ENCODE assay signal across 1 cellular context in the genomic region with DNA sequence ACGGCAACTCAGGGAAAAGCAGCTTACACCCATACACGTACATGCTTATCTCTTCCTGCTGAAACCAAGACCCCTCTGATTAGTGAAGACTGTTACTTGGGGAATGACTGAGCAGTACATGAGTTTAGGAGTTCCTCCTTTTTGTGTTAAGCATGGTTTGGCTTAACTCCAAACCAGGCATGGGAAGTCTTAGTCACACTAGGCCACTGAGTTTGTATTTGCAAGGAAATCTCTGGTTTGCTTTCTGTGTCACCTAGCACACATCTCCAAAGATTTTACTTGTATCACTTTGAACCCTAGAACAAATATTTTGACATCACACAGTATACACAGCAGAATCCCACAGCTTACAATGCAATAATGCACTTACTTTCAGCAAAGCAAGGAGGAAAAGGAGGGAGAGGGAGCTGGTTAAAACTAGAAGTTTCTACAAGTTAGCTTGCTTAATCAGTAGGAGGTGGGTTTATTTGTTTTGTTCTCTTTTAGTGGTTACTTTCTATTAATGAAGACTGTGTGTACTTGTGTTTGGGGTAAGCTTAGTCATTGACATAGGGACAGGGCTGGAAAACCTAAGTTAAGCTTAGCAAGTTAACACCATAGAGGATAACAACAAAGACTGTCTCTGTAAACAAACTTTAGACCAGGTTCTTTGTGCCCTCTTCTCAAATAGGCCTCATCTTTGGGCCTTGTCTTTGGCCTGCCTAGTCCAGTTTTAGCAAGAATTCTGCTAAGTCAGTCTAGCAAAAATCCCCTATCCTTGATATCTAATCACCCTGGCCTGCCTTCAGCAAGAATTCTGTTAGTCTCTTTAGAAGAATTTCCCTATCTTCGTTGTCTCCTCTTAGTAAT.
TF ChIP-seq lines count a peak whose summit lies in the region.

No MANE protein-coding gene starts in this region.

TF ChIP-seq in K562, 482 proteins besides CTCF, POLR2A, EP300 and RAD21 (continued from another document and continues in another):
- TF ChIP-seq, protein P1, sequence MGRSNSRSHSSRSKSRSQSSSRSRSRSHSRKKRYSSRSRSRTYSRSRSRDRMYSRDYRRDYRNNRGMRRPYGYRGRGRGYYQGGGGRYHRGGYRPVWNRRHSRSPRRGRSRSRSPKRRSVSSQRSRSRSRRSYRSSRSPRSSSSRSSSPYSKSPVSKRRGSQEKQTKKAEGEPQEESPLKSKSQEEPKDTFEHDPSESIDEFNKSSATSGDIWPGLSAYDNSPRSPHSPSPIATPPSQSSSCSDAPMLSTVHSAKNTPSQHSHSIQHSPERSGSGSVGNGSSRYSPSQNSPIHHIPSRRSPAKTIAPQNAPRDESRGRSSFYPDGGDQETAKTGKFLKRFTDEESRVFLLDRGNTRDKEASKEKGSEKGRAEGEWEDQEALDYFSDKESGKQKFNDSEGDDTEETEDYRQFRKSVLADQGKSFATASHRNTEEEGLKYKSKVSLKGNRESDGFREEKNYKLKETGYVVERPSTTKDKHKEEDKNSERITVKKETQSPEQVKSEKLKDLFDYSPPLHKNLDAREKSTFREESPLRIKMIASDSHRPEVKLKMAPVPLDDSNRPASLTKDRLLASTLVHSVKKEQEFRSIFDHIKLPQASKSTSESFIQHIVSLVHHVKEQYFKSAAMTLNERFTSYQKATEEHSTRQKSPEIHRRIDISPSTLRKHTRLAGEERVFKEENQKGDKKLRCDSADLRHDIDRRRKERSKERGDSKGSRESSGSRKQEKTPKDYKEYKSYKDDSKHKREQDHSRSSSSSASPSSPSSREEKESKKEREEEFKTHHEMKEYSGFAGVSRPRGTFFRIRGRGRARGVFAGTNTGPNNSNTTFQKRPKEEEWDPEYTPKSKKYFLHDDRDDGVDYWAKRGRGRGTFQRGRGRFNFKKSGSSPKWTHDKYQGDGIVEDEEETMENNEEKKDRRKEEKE (IDR thresholded peaks at IDR 0.05; ENCODE audit: borderline replicate concordance in 1 of 2, control insufficient read depth in 1 of 2, low read depth in 2 of 2, low read length in 1 of 2), result no peak
- TF ChIP-seq ZNF143 (CRISPR knock-in tag; IDR thresholded peaks at IDR 0.05), result no peak
- no peak for TF ChIP-seq ZNF584 (CRISPR knock-in tag; IDR thresholded peaks at IDR 0.05; ENCODE audit: low read depth)
- no peak for TF ChIP-seq BCL6 (CRISPR knock-in tag; IDR thresholded peaks at IDR 0.05)
- no peak for TF ChIP-seq ZNF717 (CRISPR knock-in tag; IDR thresholded peaks at IDR 0.05)
- TF ChIP-seq ZNF57 (CRISPR knock-in tag; IDR thresholded peaks at IDR 0.05), result no peak
- no peak for TF ChIP-seq ZNF436 (CRISPR knock-in tag; IDR thresholded peaks at IDR 0.05)
- TF ChIP-seq PRPF4 (IDR thresholded peaks at IDR 0.05; ENCODE audit: insufficient read depth, low read depth, low read length, poor library complexity, severe bottlenecking), result no peak
- no peak for TF ChIP-seq ZNF124 (CRISPR knock-in tag; IDR thresholded peaks at IDR 0.05)
- TF ChIP-seq ZNF766 (CRISPR knock-in tag; conservative IDR thresholded peaks at IDR 0.05), result peak; percentile 76
- no peak for TF ChIP-seq ZNF830 (CRISPR knock-in tag; IDR thresholded peaks at IDR 0.05)
- TF ChIP-seq ZNF696 (CRISPR knock-in tag; conservative IDR thresholded peaks at IDR 0.05), result no peak
- TF ChIP-seq ZKSCAN8 (CRISPR knock-in tag; IDR thresholded peaks at IDR 0.05), result 0 out of 2 replicates have a peak, but pooled peaks have one; percentile 44
- peak; percentile 62 for TF ChIP-seq ZBTB7A (IDR thresholded peaks at IDR 0.05; ENCODE audit: borderline replicate concordance, control insufficient read depth, low read depth, low read length)
- no peak for TF ChIP-seq SP2 (IDR thresholded peaks at IDR 0.05; ENCODE audit: extremely low read depth, low read depth, low read length, poor library complexity, severe bottlenecking)
- TF ChIP-seq TCFL5 (CRISPR knock-in tag; conservative IDR thresholded peaks at IDR 0.05), result no peak
- TF ChIP-seq, protein P2, sequence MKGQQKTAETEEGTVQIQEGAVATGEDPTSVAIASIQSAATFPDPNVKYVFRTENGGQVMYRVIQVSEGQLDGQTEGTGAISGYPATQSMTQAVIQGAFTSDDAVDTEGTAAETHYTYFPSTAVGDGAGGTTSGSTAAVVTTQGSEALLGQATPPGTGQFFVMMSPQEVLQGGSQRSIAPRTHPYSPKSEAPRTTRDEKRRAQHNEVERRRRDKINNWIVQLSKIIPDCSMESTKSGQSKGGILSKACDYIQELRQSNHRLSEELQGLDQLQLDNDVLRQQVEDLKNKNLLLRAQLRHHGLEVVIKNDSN (CRISPR knock-in tag; IDR thresholded peaks at IDR 0.05), result no peak
- TF ChIP-seq ZFP30 (CRISPR knock-in tag; IDR thresholded peaks at IDR 0.05; ENCODE audit: borderline replicate concordance), result no peak
- no peak for TF ChIP-seq YBX1 (IDR thresholded peaks at IDR 0.05)
- no peak for TF ChIP-seq ZFP1 (CRISPR knock-in tag; IDR thresholded peaks at IDR 0.05)
- peak; percentile 58 for TF ChIP-seq TCF3 (CRISPR knock-in tag; IDR thresholded peaks at IDR 0.05)
- no peak for TF ChIP-seq RFX1 (IDR thresholded peaks at IDR 0.05)
- no peak for TF ChIP-seq PHB (CRISPR knock-in tag; IDR thresholded peaks at IDR 0.05)
- no peak for TF ChIP-seq ZNF174 (CRISPR knock-in tag; IDR thresholded peaks at IDR 0.05)
- TF ChIP-seq HDAC2 (IDR thresholded peaks at IDR 0.05), result peak; percentile 54; the same call in 1 of the 2 replicates
- TF ChIP-seq, protein P3, sequence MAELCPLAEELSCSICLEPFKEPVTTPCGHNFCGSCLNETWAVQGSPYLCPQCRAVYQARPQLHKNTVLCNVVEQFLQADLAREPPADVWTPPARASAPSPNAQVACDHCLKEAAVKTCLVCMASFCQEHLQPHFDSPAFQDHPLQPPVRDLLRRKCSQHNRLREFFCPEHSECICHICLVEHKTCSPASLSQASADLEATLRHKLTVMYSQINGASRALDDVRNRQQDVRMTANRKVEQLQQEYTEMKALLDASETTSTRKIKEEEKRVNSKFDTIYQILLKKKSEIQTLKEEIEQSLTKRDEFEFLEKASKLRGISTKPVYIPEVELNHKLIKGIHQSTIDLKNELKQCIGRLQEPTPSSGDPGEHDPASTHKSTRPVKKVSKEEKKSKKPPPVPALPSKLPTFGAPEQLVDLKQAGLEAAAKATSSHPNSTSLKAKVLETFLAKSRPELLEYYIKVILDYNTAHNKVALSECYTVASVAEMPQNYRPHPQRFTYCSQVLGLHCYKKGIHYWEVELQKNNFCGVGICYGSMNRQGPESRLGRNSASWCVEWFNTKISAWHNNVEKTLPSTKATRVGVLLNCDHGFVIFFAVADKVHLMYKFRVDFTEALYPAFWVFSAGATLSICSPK (IDR thresholded peaks at IDR 0.05; ENCODE audit: borderline replicate concordance), result no peak
- no peak for TF ChIP-seq MECOM (CRISPR knock-in tag; IDR thresholded peaks at IDR 0.05)
- TF ChIP-seq DACH1 (IDR thresholded peaks at IDR 0.05; ENCODE audit: partially characterized antibody), result no peak
- TF ChIP-seq, protein P4, sequence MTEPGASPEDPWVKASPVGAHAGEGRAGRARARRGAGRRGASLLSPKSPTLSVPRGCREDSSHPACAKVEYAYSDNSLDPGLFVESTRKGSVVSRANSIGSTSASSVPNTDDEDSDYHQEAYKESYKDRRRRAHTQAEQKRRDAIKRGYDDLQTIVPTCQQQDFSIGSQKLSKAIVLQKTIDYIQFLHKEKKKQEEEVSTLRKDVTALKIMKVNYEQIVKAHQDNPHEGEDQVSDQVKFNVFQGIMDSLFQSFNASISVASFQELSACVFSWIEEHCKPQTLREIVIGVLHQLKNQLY (CRISPR knock-in tag; conservative IDR thresholded peaks at IDR 0.05), result no peak
- TF ChIP-seq ZKSCAN1 (IDR thresholded peaks at IDR 0.05; ENCODE audit: low read depth, low read length), result no peak
- TF ChIP-seq ZNF23 (CRISPR knock-in tag; IDR thresholded peaks at IDR 0.05), result no peak
- no peak for TF ChIP-seq HNRNPH1 (optimal IDR thresholded peaks at IDR 0.05; ENCODE audit: low read depth, low read length)
- TF ChIP-seq ZNF384 (IDR thresholded peaks at IDR 0.05; ENCODE audit: low read depth, low read length), result no peak
- TF ChIP-seq, protein P5, sequence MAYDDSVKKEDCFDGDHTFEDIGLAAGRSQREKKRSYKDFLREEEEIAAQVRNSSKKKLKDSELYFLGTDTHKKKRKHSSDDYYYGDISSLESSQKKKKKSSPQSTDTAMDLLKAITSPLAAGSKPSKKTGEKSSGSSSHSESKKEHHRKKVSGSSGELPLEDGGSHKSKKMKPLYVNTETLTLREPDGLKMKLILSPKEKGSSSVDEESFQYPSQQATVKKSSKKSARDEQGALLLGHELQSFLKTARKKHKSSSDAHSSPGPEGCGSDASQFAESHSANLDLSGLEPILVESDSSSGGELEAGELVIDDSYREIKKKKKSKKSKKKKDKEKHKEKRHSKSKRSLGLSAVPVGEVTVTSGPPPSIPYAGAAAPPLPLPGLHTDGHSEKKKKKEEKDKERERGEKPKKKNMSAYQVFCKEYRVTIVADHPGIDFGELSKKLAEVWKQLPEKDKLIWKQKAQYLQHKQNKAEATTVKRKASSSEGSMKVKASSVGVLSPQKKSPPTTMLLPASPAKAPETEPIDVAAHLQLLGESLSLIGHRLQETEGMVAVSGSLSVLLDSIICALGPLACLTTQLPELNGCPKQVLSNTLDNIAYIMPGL (CRISPR knock-in tag; IDR thresholded peaks at IDR 0.05), result no peak
- TF ChIP-seq, protein P6, sequence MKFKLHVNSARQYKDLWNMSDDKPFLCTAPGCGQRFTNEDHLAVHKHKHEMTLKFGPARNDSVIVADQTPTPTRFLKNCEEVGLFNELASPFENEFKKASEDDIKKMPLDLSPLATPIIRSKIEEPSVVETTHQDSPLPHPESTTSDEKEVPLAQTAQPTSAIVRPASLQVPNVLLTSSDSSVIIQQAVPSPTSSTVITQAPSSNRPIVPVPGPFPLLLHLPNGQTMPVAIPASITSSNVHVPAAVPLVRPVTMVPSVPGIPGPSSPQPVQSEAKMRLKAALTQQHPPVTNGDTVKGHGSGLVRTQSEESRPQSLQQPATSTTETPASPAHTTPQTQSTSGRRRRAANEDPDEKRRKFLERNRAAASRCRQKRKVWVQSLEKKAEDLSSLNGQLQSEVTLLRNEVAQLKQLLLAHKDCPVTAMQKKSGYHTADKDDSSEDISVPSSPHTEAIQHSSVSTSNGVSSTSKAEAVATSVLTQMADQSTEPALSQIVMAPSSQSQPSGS (CRISPR knock-in tag; IDR thresholded peaks at IDR 0.05), result no peak
- no peak; the same call in 1 of the 2 replicates for TF ChIP-seq CBX5 (IDR thresholded peaks at IDR 0.05; ENCODE audit: borderline replicate concordance, low read depth)
- TF ChIP-seq PTTG1 (tag; IDR thresholded peaks at IDR 0.05; ENCODE audit: low read depth), result no peak
- TF ChIP-seq, protein P7, sequence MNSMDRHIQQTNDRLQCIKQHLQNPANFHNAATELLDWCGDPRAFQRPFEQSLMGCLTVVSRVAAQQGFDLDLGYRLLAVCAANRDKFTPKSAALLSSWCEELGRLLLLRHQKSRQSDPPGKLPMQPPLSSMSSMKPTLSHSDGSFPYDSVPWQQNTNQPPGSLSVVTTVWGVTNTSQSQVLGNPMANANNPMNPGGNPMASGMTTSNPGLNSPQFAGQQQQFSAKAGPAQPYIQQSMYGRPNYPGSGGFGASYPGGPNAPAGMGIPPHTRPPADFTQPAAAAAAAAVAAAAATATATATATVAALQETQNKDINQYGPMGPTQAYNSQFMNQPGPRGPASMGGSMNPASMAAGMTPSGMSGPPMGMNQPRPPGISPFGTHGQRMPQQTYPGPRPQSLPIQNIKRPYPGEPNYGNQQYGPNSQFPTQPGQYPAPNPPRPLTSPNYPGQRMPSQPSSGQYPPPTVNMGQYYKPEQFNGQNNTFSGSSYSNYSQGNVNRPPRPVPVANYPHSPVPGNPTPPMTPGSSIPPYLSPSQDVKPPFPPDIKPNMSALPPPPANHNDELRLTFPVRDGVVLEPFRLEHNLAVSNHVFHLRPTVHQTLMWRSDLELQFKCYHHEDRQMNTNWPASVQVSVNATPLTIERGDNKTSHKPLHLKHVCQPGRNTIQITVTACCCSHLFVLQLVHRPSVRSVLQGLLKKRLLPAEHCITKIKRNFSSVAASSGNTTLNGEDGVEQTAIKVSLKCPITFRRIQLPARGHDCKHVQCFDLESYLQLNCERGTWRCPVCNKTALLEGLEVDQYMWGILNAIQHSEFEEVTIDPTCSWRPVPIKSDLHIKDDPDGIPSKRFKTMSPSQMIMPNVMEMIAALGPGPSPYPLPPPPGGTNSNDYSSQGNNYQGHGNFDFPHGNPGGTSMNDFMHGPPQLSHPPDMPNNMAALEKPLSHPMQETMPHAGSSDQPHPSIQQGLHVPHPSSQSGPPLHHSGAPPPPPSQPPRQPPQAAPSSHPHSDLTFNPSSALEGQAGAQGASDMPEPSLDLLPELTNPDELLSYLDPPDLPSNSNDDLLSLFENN (IDR thresholded peaks at IDR 0.05; ENCODE audit: low read depth in 2 of 2, low read length in 2 of 2), result no peak
- TF ChIP-seq TEAD2 (tag; IDR thresholded peaks at IDR 0.05), result no peak
- no peak for TF ChIP-seq KLF13 (tag; IDR thresholded peaks at IDR 0.05; ENCODE audit: borderline replicate concordance, low read depth)
- peak; percentile 88 for TF ChIP-seq JUND (IDR thresholded peaks at IDR 0.05; ENCODE audit: borderline replicate concordance, low read depth, low read length)
- peak; percentile 93; the same call in 2 of the 3 replicates for TF ChIP-seq JUND (tag; IDR thresholded peaks at IDR 0.05; ENCODE audit: borderline replicate concordance, low read depth, low read length)
- no peak for TF ChIP-seq ZNF347 (CRISPR knock-in tag; IDR thresholded peaks at IDR 0.05; ENCODE audit: low read depth)
- TF ChIP-seq SMAD2 (IDR thresholded peaks at IDR 0.05; ENCODE audit: low read depth, low read length), result no peak
- no peak for TF ChIP-seq BRD9 (IDR thresholded peaks at IDR 0.05; ENCODE audit: low read depth, partially characterized antibody)
- TF ChIP-seq, protein P8, sequence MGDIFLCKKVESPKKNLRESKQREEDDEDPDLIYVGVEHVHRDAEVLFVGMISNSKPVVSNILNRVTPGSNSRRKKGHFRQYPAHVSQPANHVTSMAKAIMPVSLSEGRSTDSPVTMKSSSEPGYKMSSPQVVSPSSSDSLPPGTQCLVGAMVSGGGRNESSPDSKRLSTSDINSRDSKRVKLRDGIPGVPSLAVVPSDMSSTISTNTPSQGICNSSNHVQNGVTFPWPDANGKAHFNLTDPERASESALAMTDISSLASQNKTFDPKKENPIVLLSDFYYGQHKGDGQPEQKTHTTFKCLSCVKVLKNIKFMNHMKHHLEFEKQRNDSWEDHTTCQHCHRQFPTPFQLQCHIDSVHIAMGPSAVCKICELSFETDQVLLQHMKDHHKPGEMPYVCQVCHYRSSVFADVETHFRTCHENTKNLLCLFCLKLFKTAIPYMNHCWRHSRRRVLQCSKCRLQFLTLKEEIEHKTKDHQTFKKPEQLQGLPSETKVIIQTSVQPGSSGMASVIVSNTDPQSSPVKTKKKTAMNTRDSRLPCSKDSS (IDR thresholded peaks at IDR 0.05; ENCODE audit: low read depth, partially characterized antibody), result no peak
- TF ChIP-seq MYBL2 (IDR thresholded peaks at IDR 0.05; ENCODE audit: low read depth), result no peak
- no peak for TF ChIP-seq MYBL2 (CRISPR knock-in tag; IDR thresholded peaks at IDR 0.05; ENCODE audit: borderline replicate concordance)
- TF ChIP-seq KAT2B (IDR thresholded peaks at IDR 0.05; ENCODE audit: low read depth, low read length), result no peak
- TF ChIP-seq MBD2 (IDR thresholded peaks at IDR 0.05; ENCODE audit: borderline replicate concordance, low read depth), result peak; percentile 39; the same call in 1 of the 2 replicates
- TF ChIP-seq HDAC8 (tag; IDR thresholded peaks at IDR 0.05), result no peak
- TF ChIP-seq, protein P9, sequence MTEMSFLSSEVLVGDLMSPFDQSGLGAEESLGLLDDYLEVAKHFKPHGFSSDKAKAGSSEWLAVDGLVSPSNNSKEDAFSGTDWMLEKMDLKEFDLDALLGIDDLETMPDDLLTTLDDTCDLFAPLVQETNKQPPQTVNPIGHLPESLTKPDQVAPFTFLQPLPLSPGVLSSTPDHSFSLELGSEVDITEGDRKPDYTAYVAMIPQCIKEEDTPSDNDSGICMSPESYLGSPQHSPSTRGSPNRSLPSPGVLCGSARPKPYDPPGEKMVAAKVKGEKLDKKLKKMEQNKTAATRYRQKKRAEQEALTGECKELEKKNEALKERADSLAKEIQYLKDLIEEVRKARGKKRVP (CRISPR knock-in tag; IDR thresholded peaks at IDR 0.05), result no peak
